In the genomic region with DNA sequence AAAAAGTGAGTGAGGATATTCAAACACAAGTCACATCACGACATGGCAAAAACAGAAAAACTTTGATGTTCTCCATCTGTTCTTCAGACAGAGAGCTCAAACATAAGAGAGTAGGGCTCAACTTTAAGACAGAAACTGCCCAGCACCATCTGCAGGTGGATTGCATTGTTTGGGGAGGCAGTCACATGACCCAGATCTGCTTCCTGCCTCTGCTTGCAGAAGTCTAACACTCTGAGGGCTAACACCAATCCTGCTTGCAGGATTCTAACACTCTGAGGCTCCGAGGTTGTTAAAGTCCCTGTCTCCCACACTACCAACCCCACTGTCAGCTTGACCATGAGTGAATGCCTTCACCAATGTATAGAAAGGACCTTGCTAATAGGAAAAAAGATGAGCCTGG, we compare ENCODE assay signal across 7 cellular contexts.
DNase-seq lines count a peak whose midpoint lies in the region; ATAC-seq and TF ChIP-seq lines count a peak whose summit lies in the region.

No MANE protein-coding gene starts in this region.

- H3K4me3 ChIP-seq in MM.1S (ENCODE audit: low read length), result peak overlapping the region; percentile 22

- DNase-seq in MM.1S (peak; percentile 87), foreskin keratinocyte (no peak), HPDE6-E6E7 (ENCODE audit: extremely low spot score) (no peak), kidney glomerular epithelial cell (lab: John Stamatoyannopoulos, UW) (no peak), glomerular visceral epithelial cell (ENCODE audit: extremely low spot score) (no peak)

- H3K9me3 ChIP-seq in MM.1S (replicated peaks; ENCODE audit: insufficient read depth, low read length), result no peaks in the 10 kb centered on the region

- H3K27me3 ChIP-seq in MM.1S (replicated peaks; ENCODE audit: insufficient read depth, low read length), result no peaks in the 10 kb centered on the region
- H3K27me3 ChIP-seq in foreskin keratinocyte, result no peaks in the 10 kb centered on the region

- no peaks in the 10 kb centered on the region for H4K20me1 ChIP-seq in MM.1S (ENCODE audit: insufficient read depth, low read length)

- ATAC-seq in GM18508 (IDR thresholded peaks at IDR 0.05; ENCODE audit: insufficient read depth, unreplicated experiment) (peak; percentile 68), GM21529 (IDR thresholded peaks at IDR 0.05; ENCODE audit: unreplicated experiment) (peak; percentile 85), foreskin keratinocyte (no peak)

- peaks cover 4% of the 10 kb centered on the region for H3F3A ChIP-seq in MM.1S (ENCODE audit: insufficient read depth, low read length)

- H3K4me1 ChIP-seq in MM.1S (ENCODE audit: low read length), result peaks cover 13% of the 10 kb centered on the region
- H3K4me1 ChIP-seq in foreskin keratinocyte, result no peaks in the 10 kb centered on the region

- H3K36me3 ChIP-seq in MM.1S (replicated peaks; ENCODE audit: insufficient read depth, low read length), result no peaks in the 10 kb centered on the region

- no peaks in the 10 kb centered on the region for H3K79me2 ChIP-seq in MM.1S (ENCODE audit: low read length)

- H3K9ac ChIP-seq in MM.1S (ENCODE audit: low read length), result peak overlapping the region; percentile 10; the same call in 1 of the 2 replicates

- peak overlapping the region; percentile 40 for H2AFZ ChIP-seq in MM.1S (ENCODE audit: low read length)

- H3K27ac ChIP-seq in MM.1S (ENCODE audit: low read length) (peak overlapping the region; percentile 60), foreskin keratinocyte (no peak overlapping the region)

- H3K4me2 ChIP-seq in MM.1S (ENCODE audit: low read depth, low read length), result peak overlapping the region; percentile 51

- no peaks in the 10 kb centered on the region for H3K9me2 ChIP-seq in MM.1S (replicated peaks; ENCODE audit: insufficient read depth, low read length)

- TF ChIP-seq CTCF in MM.1S (IDR thresholded peaks at IDR 0.05; ENCODE audit: low read length) (peak; percentile 46), foreskin keratinocyte (conservative IDR thresholded peaks at IDR 0.05) (peak; percentile 26)
